In genomic region chr19:55586976-55587668, GRCh38 we compare ENCODE assay signal across 8 cellular contexts. TPM values are rescaled to one million over a fixed set of nuclear protein-coding genes. Genes with fewer than 3 reads are reported as not detected.
DNase-seq lines count a peak whose midpoint lies in the region; ATAC-seq and TF ChIP-seq lines count a peak whose summit lies in the region.

No MANE protein-coding gene starts in this region.

- H3K9me2 ChIP-seq in PC-3 (replicated peaks; ENCODE audit: low read length): no peaks in the 10 kb centered on the region

- peaks cover 41% of the 10 kb centered on the region for H3K4me1 Mint-ChIP-seq in CD4-positive, alpha-beta T cell (ENCODE audit: low read depth)
- H3K4me1 Mint-ChIP-seq in activated T-cell treated with anti-CD3 and anti-CD28 coated beads, Interleukin-2, amount 50 U/mL, for 4 hours (ENCODE audit: low read depth): peaks cover 31% of the 10 kb centered on the region

- TF ChIP-seq EP300 in Ishikawa (IDR thresholded peaks at IDR 0.05; ENCODE audit: borderline replicate concordance): no peak

- BruUV-seq in PC-3 (replicated peaks; lab: Mats Ljungman, UMichigan): no TSS peak

- H4K20me1 ChIP-seq in PC-3 (ENCODE audit: low read length): no peaks in the 10 kb centered on the region

- H3K27me3 ChIP-seq in CD4-positive, alpha-beta T cell (ENCODE audit: control insufficient read depth, insufficient read depth, low read length): no peaks in the 10 kb centered on the region
- H3K27me3 ChIP-seq in PC-3 (ENCODE audit: low read length) (no peaks in the 10 kb centered on the region), esophagus (ENCODE audit: control insufficient read depth in 1 of 2, insufficient read depth in 2 of 2, low read length in 2 of 2) (no peaks in the 10 kb centered on the region), mucosa of stomach (ENCODE audit: control insufficient read depth, insufficient read depth, low read length) (no peaks in the 10 kb centered on the region)

- H3K9me3 Mint-ChIP-seq in CD4-positive, alpha-beta T cell: no peaks in the 10 kb centered on the region
- H3K9me3 Mint-ChIP-seq in activated T-cell treated with anti-CD3 and anti-CD28 coated beads, Interleukin-2, amount 50 U/mL, for 4 hours: no peaks in the 10 kb centered on the region

- ATAC-seq in CD4-positive, alpha-beta T cell (ENCODE audit: poor library complexity): peak; percentile 95
- peak; percentile 90 for ATAC-seq in GM21423 (IDR thresholded peaks at IDR 0.05; ENCODE audit: unreplicated experiment)
- ATAC-seq in PC-3: peak; percentile 91
- peak; percentile 96 to 97 for ATAC-seq in activated T-cell treated with anti-CD3 and anti-CD28 coated beads, Interleukin-2, amount 50 U/mL, for 4 hours

- H3K36me3 ChIP-seq in PC-3 (ENCODE audit: low read depth, low read length): no peaks in the 10 kb centered on the region; the same call in 1 of the 2 replicates
- H3K36me3 ChIP-seq in esophagus (ENCODE audit: control insufficient read depth in 2 of 2, insufficient read depth in 2 of 2, low read length in 1 of 2): no peaks in the 10 kb centered on the region
- no peaks in the 10 kb centered on the region for H3K36me3 ChIP-seq in mucosa of stomach (ENCODE audit: control insufficient read depth, insufficient read depth, low read length)

- H2AFZ ChIP-seq in PC-3 (ENCODE audit: low read length): peak overlapping the region; percentile 78

- peaks cover 10% of the 10 kb centered on the region for H3K4me1 ChIP-seq in PC-3 (ENCODE audit: insufficient read depth, low read length)
- H3K4me1 ChIP-seq in esophagus (ENCODE audit: control insufficient read depth in 2 of 2, insufficient read depth in 2 of 2, low read length in 1 of 2): peaks cover 6 to 7% of the 10 kb centered on the region in 2 donors
- H3K4me1 ChIP-seq in mucosa of stomach (ENCODE audit: control insufficient read depth, insufficient read depth, low read length): peaks cover 11% of the 10 kb centered on the region

- CTCF ChIA-PET in CD4-positive, alpha-beta T cell (lab: Charles Lee): interaction anchor here (3.1 kb wide), 1 partner anchor 19 kb away, joined by 12 read pairs; the partner anchor contains the start of gene ZNF865
- CTCF ChIA-PET in PC-3 (lab: Charles Lee): interaction anchor here (0.7 to 0.9 kb wide), 2 partner anchors 19 to 120 kb away, joined by 3 to 5 read pairs; no protein-coding TSS in a partner anchor

- intact Hi-C loops in CD4-positive, alpha-beta T cell (cut with DNase I, micrococcal nuclease): loop anchor here in 1 of 2 experiments (1.0 to 5.0 kb wide), 3 partner anchors 12 to 70 kb away; partner anchors contain the start of gene FIZ1
- intact Hi-C loops in PC-3 (cut with micrococcal nuclease): loop anchor here (1.0 to 2.0 kb wide), 2 partner anchors 12 to 38 kb away; partner anchors contain the start of genes FIZ1 and ZNF784

- no peak for TF ChIP-seq CTCF in CD4-positive, alpha-beta T cell (IDR thresholded peaks at IDR 0.05)
- no peak for TF ChIP-seq CTCF in PC-3 (conservative IDR thresholded peaks at IDR 0.05; ENCODE audit: low read depth, low read length)

- H3K4me3 ChIP-seq in PC-3 (ENCODE audit: low read length) (peak overlapping the region; percentile 66), esophagus (ENCODE audit: low read depth in 1 of 2, low read length in 2 of 2) (peak overlapping the region; percentile 27 to 28), mucosa of stomach (ENCODE audit: low read length) (peak overlapping the region; percentile 5)

- peak; percentile 13; the same call in 1 of the 2 replicates for TF ChIP-seq RAD21 in Ishikawa (IDR thresholded peaks at IDR 0.05; ENCODE audit: low read depth)

- no peaks in the 10 kb centered on the region for H3F3A ChIP-seq in PC-3 (ENCODE audit: low read length, unreplicated experiment)

- no peaks in the 10 kb centered on the region for H3K27me3 Mint-ChIP-seq in CD4-positive, alpha-beta T cell
- H3K27me3 Mint-ChIP-seq in activated T-cell treated with anti-CD3 and anti-CD28 coated beads, Interleukin-2, amount 50 U/mL, for 4 hours (ENCODE audit: low read depth): no peaks in the 10 kb centered on the region

- H3K79me2 ChIP-seq in PC-3 (ENCODE audit: low read length): no peaks in the 10 kb centered on the region

- no peak overlapping the region for H3K27ac ChIP-seq in CD4-positive, alpha-beta T cell (ENCODE audit: low read depth, low read length)
- H3K27ac ChIP-seq in PC-3 (ENCODE audit: low read length) (no peak overlapping the region), esophagus (ENCODE audit: low read depth in 2 of 2, low read length in 1 of 2) (no peak overlapping the region)

- WGBS in esophagus, 2 donors: 1 to 2% methylated on average over 40 of the region's 40 CpGs

- H3K27ac Mint-ChIP-seq in CD4-positive, alpha-beta T cell: peak overlapping the region; percentile 71

- peak overlapping the region; percentile 87 for H3K4me2 ChIP-seq in PC-3 (ENCODE audit: low read length)

- POLR2A ChIA-PET in CD4-positive, alpha-beta T cell (lab: Charles Lee): interaction anchor here (0.6 to 3.2 kb wide), 6 partner anchors 12 to 53 kb away, joined by 3 to 23 read pairs (median 4); partner anchors contain the start of genes FIZ1, ZNF524, ZNF580 and ZNF784
- POLR2A ChIA-PET in PC-3 (lab: Charles Lee; ENCODE audit: unreplicated experiment): interaction anchor here (1.2 kb wide), 1 partner anchor 13 kb away, joined by 6 read pairs; the partner anchor contains the start of gene FIZ1

- peaks cover 6% of the 10 kb centered on the region for H3K36me3 Mint-ChIP-seq in CD4-positive, alpha-beta T cell (ENCODE audit: low read depth)
- H3K36me3 Mint-ChIP-seq in activated T-cell treated with anti-CD3 and anti-CD28 coated beads, Interleukin-2, amount 50 U/mL, for 4 hours (ENCODE audit: insufficient read depth): peaks cover 8% of the 10 kb centered on the region

- H3K9ac ChIP-seq in PC-3 (ENCODE audit: low read length) (peak overlapping the region; percentile 13), mucosa of stomach (ENCODE audit: low read length) (no peak overlapping the region)

- H3K9me3 ChIP-seq in CD4-positive, alpha-beta T cell (ENCODE audit: control insufficient read depth, low read length): no peaks in the 10 kb centered on the region
- H3K9me3 ChIP-seq in PC-3 (ENCODE audit: low read length): no peaks in the 10 kb centered on the region
- H3K9me3 ChIP-seq in esophagus (ENCODE audit: control insufficient read depth in 2 of 2, insufficient read depth in 1 of 2, low read depth in 1 of 2, low read length in 1 of 2): no peaks in the 10 kb centered on the region
- no peaks in the 10 kb centered on the region for H3K9me3 ChIP-seq in mucosa of stomach (ENCODE audit: control insufficient read depth, low read length)

- H3K4me3 Mint-ChIP-seq in CD4-positive, alpha-beta T cell: peak overlapping the region; percentile 90
- peak overlapping the region; percentile 82 for H3K4me3 Mint-ChIP-seq in activated T-cell treated with anti-CD3 and anti-CD28 coated beads, Interleukin-2, amount 50 U/mL, for 4 hours

- peak; percentile 85 to 95 (median 91) for DNase-seq in CD4-positive, alpha-beta T cell
- DNase-seq in PC-3: peak; percentile 99
- peak; percentile 90 for DNase-seq in activated T-cell treated with anti-CD3 and anti-CD28 coated beads, Interleukin-2, amount 50 U/mL, for 4 hours
- DNase-seq in stimulated activated CD8-positive, alpha-beta memory T cell treated with anti-CD3 and anti-CD28 coated beads, Interleukin-4, amount 100 ng/mL, for 4 hours (ENCODE audit: low read depth in 2 of 2, low spot score in 1 of 2): peak; percentile 81 to 85

TF ChIP-seq in Ishikawa, 13 proteins besides CTCF, POLR2A, EP300 and RAD21 (continues in another document):
- no peak for TF ChIP-seq TAF1 (IDR thresholded peaks at IDR 0.05; ENCODE audit: low read depth)
- no peak for TF ChIP-seq MAX (IDR thresholded peaks at IDR 0.05)
- no peak for TF ChIP-seq TEAD4 (IDR thresholded peaks at IDR 0.05)
- TF ChIP-seq CREB1 (IDR thresholded peaks at IDR 0.05; ENCODE audit: low read depth): no peak
- no peak for TF ChIP-seq USF1 (IDR thresholded peaks at IDR 0.05)
- TF ChIP-seq CEBPB (IDR thresholded peaks at IDR 0.05): no peak
- no peak for TF ChIP-seq FOXM1 (IDR thresholded peaks at IDR 0.05; ENCODE audit: borderline replicate concordance, low read depth)
- TF ChIP-seq EGR1 (IDR thresholded peaks at IDR 0.05): no peak

RNA-seq across cellular contexts. Expression of gene ZNF579, which starts 6.5 kb away (rescaled TPM):
- 1 to 10 TPM; 6.7 to 7.1 TPM for total RNA-seq in CD4-positive, alpha-beta T cell
- total RNA-seq in PC-3 (2014; rRNA removed): 13.5 and 26.1 TPM in 2 replicates
- 10 to 100 TPM; 10.1 to 12.2 (median 11.0) TPM for total RNA-seq in activated T-cell treated with anti-CD3 and anti-CD28 coated beads, Interleukin-2, amount 50 U/mL, for 4 hours
- polyA plus RNA-seq in esophagus: 1 to 10 TPM; 3.4 to 4.4 TPM

RNA-seq across cellular contexts. Expression of gene FIZ1, which starts 12.2 kb away (rescaled TPM):
- total RNA-seq in CD4-positive, alpha-beta T cell: 1 to 10 TPM; 5.5 to 7.3 TPM
- total RNA-seq in PC-3 (2014; rRNA removed): 11.6 and 11.7 TPM in 2 replicates
- total RNA-seq in activated T-cell treated with anti-CD3 and anti-CD28 coated beads, Interleukin-2, amount 50 U/mL, for 4 hours: 10 to 100 TPM; 31.4 to 35.5 (median 34.4) TPM
- polyA plus RNA-seq in esophagus: 10 to 100 TPM in 1 of 2 donors, 1 to 10 TPM in 1; 7.2 to 10.9 TPM

RNA-seq across cellular contexts. Expression of gene ZNF524, which starts 13.0 kb away (rescaled TPM):
- total RNA-seq in CD4-positive, alpha-beta T cell: 10 to 100 TPM in 1 of 2 experiments, 1 to 10 TPM in 1; 9.6 to 10.3 TPM
- total RNA-seq in PC-3 (2014; rRNA removed): 27.7 and 33.1 TPM in 2 replicates
- total RNA-seq in activated T-cell treated with anti-CD3 and anti-CD28 coated beads, Interleukin-2, amount 50 U/mL, for 4 hours: 10 to 100 TPM; 12.5 to 12.6 (median 12.6) TPM
- 10 to 100 TPM; 24.6 to 30.5 TPM for polyA plus RNA-seq in esophagus

RNA-seq across cellular contexts. Expression of gene ZNF865, which starts 18.3 kb away (rescaled TPM):
- total RNA-seq in CD4-positive, alpha-beta T cell: 10 to 100 TPM; 12.0 to 12.9 TPM
- 5.5 and 8.2 TPM in 2 replicates for total RNA-seq in PC-3 (2014; rRNA removed)
- total RNA-seq in activated T-cell treated with anti-CD3 and anti-CD28 coated beads, Interleukin-2, amount 50 U/mL, for 4 hours: 10 to 100 TPM; 14.5 to 15.9 (median 15.4) TPM
- polyA plus RNA-seq in esophagus: 1 to 10 TPM; 4.3 to 5.9 TPM

RNA-seq across cellular contexts. Expression of gene ZNF784, which starts 37.2 kb away (rescaled TPM):
- total RNA-seq in CD4-positive, alpha-beta T cell: 10 to 100 TPM; 11.2 to 11.8 TPM
- total RNA-seq in PC-3 (2014; rRNA removed): 9.0 and 18.0 TPM in 2 replicates
- total RNA-seq in activated T-cell treated with anti-CD3 and anti-CD28 coated beads, Interleukin-2, amount 50 U/mL, for 4 hours: 1 to 10 TPM; 3.3 to 3.4 (median 3.4) TPM
- polyA plus RNA-seq in esophagus: 1 to 10 TPM; 5.2 to 5.9 TPM

Comparison
In these comparisons a context has a peak if more than half of its experiments do, and no peak if none do; other contexts are left out.
1. H3K4me3 ChIP-seq: peak in every context shown above with its lines; median percentile 66 in PC-3; 28 in esophagus; 5 in mucosa of stomach.